In the genomic region with DNA sequence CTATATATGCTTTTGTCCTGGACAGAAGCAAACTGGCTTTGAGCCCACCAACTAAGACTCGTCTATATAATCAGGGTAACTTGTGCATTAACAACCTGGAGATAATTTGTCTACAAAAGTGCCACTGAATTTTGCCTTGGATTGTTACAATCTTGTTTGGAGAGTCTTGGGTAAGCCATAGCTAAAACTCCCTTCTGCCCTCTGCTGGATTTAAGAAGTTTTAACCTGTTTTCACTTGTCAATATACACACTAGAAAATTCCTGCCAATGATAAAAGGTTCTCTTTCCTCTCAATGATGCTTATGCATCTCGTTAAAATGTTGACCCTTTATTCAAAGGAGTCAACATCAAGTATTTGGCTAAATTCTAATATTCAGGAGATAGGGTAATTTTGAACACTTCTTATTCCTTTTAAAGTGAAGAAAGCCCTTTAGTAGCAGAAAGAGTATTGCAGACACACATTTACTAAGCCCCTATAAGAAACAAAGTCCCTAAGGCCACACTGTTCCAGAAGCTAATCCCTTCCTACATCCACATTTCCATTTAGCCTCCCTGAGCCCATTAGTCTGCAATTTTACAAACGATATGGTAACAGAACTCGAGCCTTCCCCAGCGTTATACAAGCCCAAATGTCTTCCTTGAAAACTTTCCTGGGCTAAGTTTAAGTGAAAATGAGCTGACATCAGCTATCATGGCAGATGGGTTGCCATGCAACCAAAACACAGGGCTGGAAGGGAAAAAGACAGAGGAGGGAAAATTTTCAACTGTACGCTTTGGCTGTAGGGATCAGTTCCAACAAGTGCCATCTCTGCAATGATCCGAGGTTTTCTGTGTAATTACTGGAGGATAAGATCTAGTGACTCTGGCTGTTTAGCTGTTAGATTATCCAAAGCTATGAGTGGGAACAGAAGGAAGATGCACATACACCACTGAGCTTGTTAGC, we compare ENCODE assay signal across 8 cellular contexts.
DNase-seq lines count a peak whose midpoint lies in the region; ATAC-seq, FAIRE-seq and TF ChIP-seq lines count a peak whose summit lies in the region.

No MANE protein-coding gene starts in this region.

- POLR2A ChIA-PET in BJ (lab: Charles Lee): interaction anchor here (0.8 kb wide), 1 partner anchor 112 kb away, joined by 5 read pairs; no protein-coding TSS in a partner anchor

- DNase-seq in BJ (ENCODE audit: low read depth) (no peak), GM19239 (ENCODE audit: insufficient read length, low spot score) (peak; percentile 36), LoVo (ENCODE audit: low spot score) (peak; percentile 51), RPMI7951 (ENCODE audit: low read depth) (peak; percentile 49), fibroblast of mammary gland (ENCODE audit: low read depth) (peak; percentile 70), ovary (no peak), UCSD-AML1 (lab: John Stamatoyannopoulos, UW; ENCODE audit: unreplicated experiment) (no peak)

- peaks cover 7% of the 10 kb centered on the region for H3K36me3 ChIP-seq in BJ (ENCODE audit: control insufficient read depth, insufficient read depth, low read length)
- H3K36me3 ChIP-seq in ovary: no peaks in the 10 kb centered on the region

- WGBS in ovary, 3 donors: 54 to 65% (median 65%) methylated on average over 7 of the region's 7 CpGs

- no peaks in the 10 kb centered on the region for H3K27me3 ChIP-seq in BJ (ENCODE audit: control insufficient read depth, insufficient read depth, low read length)
- no peaks in the 10 kb centered on the region for H3K27me3 ChIP-seq in ovary

- FAIRE-seq in GM19239 (lab: Jason Lieb, UNC): peak; percentile 45

- no peaks in the 10 kb centered on the region for H3K9me3 ChIP-seq in ovary

- TF ChIP-seq POLR2A in ovary (IDR thresholded peaks at IDR 0.05): no peak

- CTCF ChIA-PET in BJ (lab: Yijun Ruan, JAX): interaction anchor here (0.7 to 4.2 kb wide), 14 partner anchors 9 to 769 kb away, joined by 3 to 18 read pairs (median 4); no protein-coding TSS in a partner anchor

- intact Hi-C loops in ovary (cut with DNase I): loop anchor here in 1 of 4 donors (10.0 kb wide), 1 partner anchor 442 kb away; the partner anchor contains the start of gene PLAAT1

- H3K4me1 ChIP-seq in ovary (ENCODE audit: insufficient read depth): no peaks in the 10 kb centered on the region

- TF ChIP-seq CTCF in BJ (IDR thresholded peaks at IDR 0.05; ENCODE audit: insufficient read depth, low read depth, low read length): peak; percentile 66
- peak; percentile 68 for TF ChIP-seq CTCF in fibroblast of mammary gland (conservative IDR thresholded peaks at IDR 0.05; ENCODE audit: control insufficient read depth, insufficient read depth, low read depth, low read length)
- TF ChIP-seq CTCF in ovary (IDR thresholded peaks at IDR 0.05): peak in 2 of 3 donors; percentile 11 to 18

- H3K27ac ChIP-seq in ovary: no peak overlapping the region

- H3K4me3 ChIP-seq in BJ (ENCODE audit: low read depth, low read length) (no peak overlapping the region), fibroblast of mammary gland (ENCODE audit: control insufficient read depth, low read depth, low read length) (no peak overlapping the region), ovary (no peak overlapping the region)

- no peak for TF ChIP-seq EP300 in ovary (IDR thresholded peaks at IDR 0.05)

- ATAC-seq in HG03354 (IDR thresholded peaks at IDR 0.05; ENCODE audit: poor library complexity, severe bottlenecking, unreplicated experiment): no peak

Comparison
In these comparisons a context has a peak if more than half of its experiments do, and no peak if none do; other contexts are left out.
1. DNase-seq: peak in GM19239 (single experiment), LoVo (single experiment), RPMI7951 (single experiment) and fibroblast of mammary gland (single experiment); none in BJ (single experiment), ovary (0 of 5) and UCSD-AML1 (single experiment).
2. CTCF ChIP-seq: peak in every context shown above with its lines; median percentile 68 in fibroblast of mammary gland; 66 in BJ; 14 in ovary.